Comparison of ENCODE assay signal across 9 cellular contexts in genomic region chr5:141560141-141560540, GRCh38. TPM values are rescaled to one million over a fixed set of nuclear protein-coding genes. Genes with fewer than 3 reads are reported as not detected.
DNase-seq lines count a peak whose midpoint lies in the region; ATAC-seq, FAIRE-seq and TF ChIP-seq lines count a peak whose summit lies in the region.
"Had no signal": no experiment of that assay in that cellular context is flagged by ENCODE, and none has a peak within 500 bp of the region (broad histone marks: within the 10 kb centered on the region; RNA-seq: fewer than 3 reads in every experiment).

No MANE protein-coding gene starts in this region.

- H3K4me1 Mint-ChIP-seq in astrocyte (ENCODE audit: low read depth, unreplicated experiment), result peaks cover 27% of the 10 kb centered on the region

- peak; percentile 56 to 65 for DNase-seq in NCI-H524 (lab: John Stamatoyannopoulos, UW)
- no peak for DNase-seq in NCI-H524 treated with DMSO at 0.1 percent for 48 hours (lab: John Stamatoyannopoulos, UW)
- peak; percentile 47 for DNase-seq in astrocyte (ENCODE audit: low read depth)
- no peak for DNase-seq in left lung
- no peak for DNase-seq in transverse colon
- no peak for DNase-seq in T-helper 9 cell
- DNase-seq in effector CD8-positive, alpha-beta T cell (lab: John Stamatoyannopoulos, UW), result no peak

- H3K4me1 ChIP-seq in astrocyte (ENCODE audit: insufficient read depth, low read length), result peaks cover 27% of the 10 kb centered on the region
- peaks cover 17 to 48% of the 10 kb centered on the region in 2 donors for H3K4me1 ChIP-seq in left lung
- H3K4me1 ChIP-seq in transverse colon, result peaks cover 10 to 29% (median 16%) of the 10 kb centered on the region in 4 donors
- H3K4me1 ChIP-seq: A549 had no signal

- peak; percentile 70 for ATAC-seq in left lung
- ATAC-seq in HG03354 (IDR thresholded peaks at IDR 0.05; ENCODE audit: poor library complexity, severe bottlenecking, unreplicated experiment), result no peak

- peaks cover 6% of the 10 kb centered on the region for H3K36me3 Mint-ChIP-seq in astrocyte (ENCODE audit: low read depth, unreplicated experiment)

- H4K20me1 ChIP-seq in astrocyte (ENCODE audit: insufficient read depth, low read length), result no peaks in the 10 kb centered on the region

- H3K4me3 ChIP-seq in astrocyte (ENCODE audit: insufficient read depth, low read depth, low read length) (peak overlapping the region; percentile 16), left lung (no peak overlapping the region), transverse colon (no peak overlapping the region)
- H3K4me3 ChIP-seq: A549 had no signal

- TF ChIP-seq CTCF in astrocyte (IDR thresholded peaks at IDR 0.05; ENCODE audit: insufficient read depth, low read depth, low read length) (no peak), left lung (IDR thresholded peaks at IDR 0.05) (no peak), transverse colon (IDR thresholded peaks at IDR 0.05) (no peak)

- H3K9me3 ChIP-seq in astrocyte (ENCODE audit: insufficient read depth, low read depth, low read length) (no peaks in the 10 kb centered on the region), left lung (no peaks in the 10 kb centered on the region), transverse colon (no peaks in the 10 kb centered on the region)

- H3K9ac ChIP-seq in astrocyte (ENCODE audit: low read length), result peak overlapping the region; percentile 85

- in situ Hi-C loops in transverse colon (cut with MboI; ENCODE audit: low pct_ligation_motif_present in 1 of 4, low pct_unique_long_range_greater_than_20kb in 1 of 4, low sequenced_read_pairs in 3 of 4), result loop anchor here (10.0 to 25.0 kb wide), 5 partner anchors 155 to 473 kb away; partner anchors contain the start of genes PCDHB12 (in 4 of the 4), PCDHB13 (in 4 of the 4), PCDHB14 (in 4 of the 4) and PCDHB2 (in 1 of the 4)

- intact Hi-C loops in left lung (cut with DNase I) (loop anchor here in 1 of 2 donors (10.0 kb wide), 2 partner anchors 145 to 215 kb away; partner anchors contain the start of genes PCDHGA10, PCDHGA3 and PCDHGB7), transverse colon (cut with DNase I; ENCODE audit: low total_unique reads) (loop anchor here (10.0 kb wide), 2 partner anchors 145 to 235 kb away; partner anchors contain the start of genes PCDHGA10, PCDHGB7 and TAF7)

- H3K27me3 ChIP-seq in astrocyte (ENCODE audit: insufficient read depth, low read length), result no peaks in the 10 kb centered on the region
- no peaks in the 10 kb centered on the region for H3K27me3 ChIP-seq in left lung
- no peaks in the 10 kb centered on the region for H3K27me3 ChIP-seq in transverse colon

- no peak for FAIRE-seq in astrocyte (lab: Jason Lieb, UNC)
- FAIRE-seq: A549 had no signal

- H3K27ac ChIP-seq in astrocyte (ENCODE audit: low read depth, low read length) (peak overlapping the region; percentile 91), left lung (peak overlapping the region; percentile 82 to 88), transverse colon (peak overlapping the region; percentile 86 to 89 (median 88))
- H3K27ac ChIP-seq: A549 had no signal

- no peaks in the 10 kb centered on the region for H3K27me3 Mint-ChIP-seq in astrocyte (ENCODE audit: low read depth, unreplicated experiment)

- peaks cover 5% of the 10 kb centered on the region for H3K36me3 ChIP-seq in astrocyte (ENCODE audit: insufficient read depth, low read length)
- H3K36me3 ChIP-seq in left lung, result peaks cover 0 to 31% of the 10 kb centered on the region in 2 donors
- no peaks in the 10 kb centered on the region for H3K36me3 ChIP-seq in transverse colon

- H3K9me3 Mint-ChIP-seq in astrocyte (ENCODE audit: unreplicated experiment), result no peaks in the 10 kb centered on the region

- H3K79me2 ChIP-seq in astrocyte (ENCODE audit: insufficient read depth, low read length), result no peaks in the 10 kb centered on the region

- H3K27ac Mint-ChIP-seq in astrocyte (ENCODE audit: unreplicated experiment), result peak overlapping the region; percentile 88

- H2AFZ ChIP-seq in astrocyte (ENCODE audit: low read depth, low read length), result no peak overlapping the region

- peak overlapping the region; percentile 76 for H3K4me2 ChIP-seq in astrocyte (ENCODE audit: low read length)
- H3K4me2 ChIP-seq: A549 had no signal

- TF ChIP-seq POLR2A in transverse colon (IDR thresholded peaks at IDR 0.05), result no peak

- TF ChIP-seq EP300 in transverse colon (IDR thresholded peaks at IDR 0.05; ENCODE audit: low read depth), result no peak

- peak overlapping the region; percentile 18 for H3K4me3 Mint-ChIP-seq in astrocyte (ENCODE audit: unreplicated experiment)

RNA-seq across cellular contexts. Expression of gene DIAPH1, which starts 58.7 kb away (rescaled TPM):
- total RNA-seq in astrocyte (63.5 and 78.8 TPM in 2 replicates), left lung (100 to 1,000 TPM; 122 to 137 TPM), transverse colon (100 to 1,000 TPM in 1 of 4 donors, 10 to 100 TPM in 3; 55.4 to 150 (median 91.4) TPM)

Comparison
In these comparisons a context has a peak if more than half of its experiments do, and no peak if none do; other contexts are left out.
1. DNase-seq: peak in NCI-H524 (2 of 2) and astrocyte (single experiment); none in NCI-H524 treated with DMSO at 0.1 percent for 48 hours (single experiment), left lung (0 of 2), transverse colon (single experiment), T-helper 9 cell (single experiment) and effector CD8-positive, alpha-beta T cell (single experiment).
2. Peak in every context shown above with its lines, with median percentiles within 50 percentile points of each other: H3K27ac ChIP-seq.